ENCODE assay signal across 12 cellular contexts in genomic region chr6:126672654-126673053, GRCh38.
DNase-seq lines count a peak whose midpoint lies in the region; ATAC-seq and TF ChIP-seq lines count a peak whose summit lies in the region.
"Had no signal": no experiment of that assay in that cellular context is flagged by ENCODE, and none has a peak within 500 bp of the region (broad histone marks: within the 10 kb centered on the region; RNA-seq: fewer than 3 reads in every experiment).

No MANE protein-coding gene starts in this region.

- H3K14ac ChIP-seq in neuronal stem cell (ENCODE audit: low read length), result no peak overlapping the region

- no peaks in the 10 kb centered on the region for H3K79me1 ChIP-seq in neuronal stem cell (ENCODE audit: low read depth, low read length)

- in situ Hi-C loops in GM13977 (cut with MboI; ENCODE audit: low pct_unique_long_range_greater_than_20kb, low sequenced_read_pairs, unreplicated experiment) (loop anchor here (25.0 kb wide), 1 partner anchor 485 kb away; no protein-coding TSS in a partner anchor), astrocyte of the spinal cord (cut with HindIII; ENCODE audit: low sequenced_read_pairs) (no loop called here), ACHN (cut with HindIII; ENCODE audit: low pct_ligation_motif_present, low pct_unique_long_range_greater_than_20kb, low sequenced_read_pairs) (no loop called here)

- no peaks in the 10 kb centered on the region for H3K27me3 ChIP-seq in left ventricle myocardium inferior (ENCODE audit: low read depth)
- no peaks in the 10 kb centered on the region for H3K27me3 ChIP-seq in neuronal stem cell (ENCODE audit: control insufficient read depth in 3 of 3, insufficient read depth in 3 of 3, low read depth in 1 of 3, low read length in 3 of 3)
- H3K27me3 ChIP-seq: Peyer's patch had no signal

- H2BK5ac ChIP-seq in neuronal stem cell (ENCODE audit: low read length), result no peak overlapping the region

- H3K4me3 ChIP-seq in astrocyte of the spinal cord (ENCODE audit: low read depth, low read length) (no peak overlapping the region), left ventricle myocardium inferior (no peak overlapping the region), neuronal stem cell (ENCODE audit: low read length in 2 of 2) (no peak overlapping the region)
- H3K4me3 ChIP-seq: Peyer's patch had no signal

- no peak overlapping the region for H3K23ac ChIP-seq in neuronal stem cell (ENCODE audit: low read depth, low read length, poor library complexity)

- DNase-seq in GM13977 (ENCODE audit: low spot score) (peak; percentile 25), astrocyte of the spinal cord (ENCODE audit: low read depth, low spot score) (peak; percentile 32), left ventricle myocardium inferior (no peak), neuronal stem cell (ENCODE audit: low spot score) (no peak), ACHN (no peak)
- DNase-seq in activated CD8-positive, alpha-beta T cell treated with anti-CD3 and anti-CD28 coated beads, Interleukin-2, amount 10 ng/mL, durations not matched to agents 7 days and 5 days, result no peak
- DNase-seq: activated B cell treated with CpG ODN at 0.5 μM for 24 hours, MV-4-11, Peyer's patch had no signal

- H3K4ac ChIP-seq in neuronal stem cell (ENCODE audit: low read length), result no peak overlapping the region

- H2BK120ac ChIP-seq in neuronal stem cell (ENCODE audit: low read depth, low read length), result no peak overlapping the region

- H3K36me3 ChIP-seq in left ventricle myocardium inferior, result no peaks in the 10 kb centered on the region
- H3K36me3 ChIP-seq in neuronal stem cell (replicated peaks in 1 of 2; ENCODE audit: control insufficient read depth in 2 of 2, insufficient read depth in 2 of 2, low read length in 2 of 2), result no peaks in the 10 kb centered on the region
- H3K36me3 ChIP-seq: Peyer's patch had no signal

- H3K9me3 ChIP-seq in left ventricle myocardium inferior (replicated peaks), result peaks cover 22% of the 10 kb centered on the region
- peaks cover 0 to 3% of the 10 kb centered on the region in 2 donors for H3K9me3 ChIP-seq in neuronal stem cell (replicated peaks in 1 of 2; ENCODE audit: control insufficient read depth in 2 of 2, insufficient read depth in 1 of 2, low read depth in 1 of 2, low read length in 2 of 2)
- H3K9me3 ChIP-seq: Peyer's patch had no signal

- POLR2A ChIA-PET in activated CD8-positive, alpha-beta T cell treated with anti-CD3 and anti-CD28 coated beads, Interleukin-2, amount 10 ng/mL, durations not matched to agents 7 days and 5 days (lab: Charles Lee), result no interaction called here

- no peak for TF ChIP-seq CTCF in GM13977 (IDR thresholded peaks at IDR 0.05; ENCODE audit: extremely low read depth, insufficient read depth, missing control alignments)
- TF ChIP-seq CTCF in astrocyte of the spinal cord (IDR thresholded peaks at IDR 0.05; ENCODE audit: low read depth, low read length), result no peak
- TF ChIP-seq CTCF in left ventricle myocardium inferior (IDR thresholded peaks at IDR 0.05; ENCODE audit: borderline replicate concordance), result no peak

- H3K36me3 Mint-ChIP-seq in activated CD8-positive, alpha-beta T cell treated with anti-CD3 and anti-CD28 coated beads, Interleukin-2, amount 10 ng/mL, durations not matched to agents 7 days and 5 days (ENCODE audit: low read depth), result no peaks in the 10 kb centered on the region

- H4K91ac ChIP-seq in neuronal stem cell (ENCODE audit: low read depth, low read length, poor library complexity), result no peak overlapping the region

- no peak overlapping the region for H2BK15ac ChIP-seq in neuronal stem cell (ENCODE audit: low read length)

- H3K4me1 Mint-ChIP-seq in activated CD8-positive, alpha-beta T cell treated with anti-CD3 and anti-CD28 coated beads, Interleukin-2, amount 10 ng/mL, durations not matched to agents 7 days and 5 days (ENCODE audit: low read depth), result no peaks in the 10 kb centered on the region
- H3K4me1 Mint-ChIP-seq: activated B cell treated with CpG ODN at 0.5 μM for 24 hours had no signal

- H2AFZ ChIP-seq in neuronal stem cell (ENCODE audit: low read length), result no peak overlapping the region

- no peak overlapping the region for H3K4me2 ChIP-seq in neuronal stem cell (ENCODE audit: insufficient read depth, low read length, poor library complexity, severe bottlenecking)

- WGBS in neuronal stem cell (ENCODE audit: extremely low coverage in 2 of 2, insufficient read length in 2 of 2, insufficient replicate concordance in 1 of 2), 2 donors, result no CpG with 5 or more reads among the region's 1 CpG

- H3K9me3 Mint-ChIP-seq in activated CD8-positive, alpha-beta T cell treated with anti-CD3 and anti-CD28 coated beads, Interleukin-2, amount 10 ng/mL, durations not matched to agents 7 days and 5 days (ENCODE audit: insufficient read depth), result peaks cover 8% of the 10 kb centered on the region
- H3K9me3 Mint-ChIP-seq: activated B cell treated with CpG ODN at 0.5 μM for 24 hours had no signal

- H3K18ac ChIP-seq in neuronal stem cell (ENCODE audit: low read length), result no peak overlapping the region

- ATAC-seq in GM21381 (IDR thresholded peaks at IDR 0.05; ENCODE audit: unreplicated experiment), result peak; percentile 92
- peak; percentile 89 for ATAC-seq in HG03066 (IDR thresholded peaks at IDR 0.05; ENCODE audit: low read depth, unreplicated experiment)
- ATAC-seq in activated CD8-positive, alpha-beta T cell treated with anti-CD3 and anti-CD28 coated beads, Interleukin-2, amount 10 ng/mL, durations not matched to agents 7 days and 5 days, result no peak
- ATAC-seq: activated naive CD4-positive, alpha-beta T cell treated with anti-CD3 and anti-CD28 coated beads, Interleukin-2, amount 50 U/mL, for 72 hours had no signal

- CTCF ChIA-PET in activated CD8-positive, alpha-beta T cell treated with anti-CD3 and anti-CD28 coated beads, Interleukin-2, amount 10 ng/mL, durations not matched to agents 7 days and 5 days (lab: Charles Lee), result no interaction called here

- no peaks in the 10 kb centered on the region for H3K4me1 ChIP-seq in left ventricle myocardium inferior
- H3K4me1 ChIP-seq in neuronal stem cell (ENCODE audit: control insufficient read depth in 2 of 2, insufficient read depth in 1 of 2, low read depth in 1 of 2, low read length in 2 of 2), result no peaks in the 10 kb centered on the region
- H3K4me1 ChIP-seq: Peyer's patch had no signal

- no peak overlapping the region for H2BK12ac ChIP-seq in neuronal stem cell (ENCODE audit: low read length)

- no peak overlapping the region for H3K9ac ChIP-seq in neuronal stem cell (ENCODE audit: low read depth, low read length, poor library complexity)

- H3K27ac Mint-ChIP-seq in activated CD8-positive, alpha-beta T cell treated with anti-CD3 and anti-CD28 coated beads, Interleukin-2, amount 10 ng/mL, durations not matched to agents 7 days and 5 days, result no peak overlapping the region
- H3K27ac Mint-ChIP-seq: activated B cell treated with CpG ODN at 0.5 μM for 24 hours; activated naive CD4-positive, alpha-beta T cell treated with anti-CD3 and anti-CD28 coated beads, Interleukin-2, amount 50 U/mL, for 72 hours had no signal

- H2AK5ac ChIP-seq in neuronal stem cell (ENCODE audit: low read depth, low read length), result no peak overlapping the region

- H3K27ac ChIP-seq in left ventricle myocardium inferior (replicated peaks) (no peak overlapping the region), neuronal stem cell (replicated peaks; ENCODE audit: low read length) (no peak overlapping the region)
- H3K27ac ChIP-seq: Peyer's patch had no signal

- H3K4me3 Mint-ChIP-seq in activated CD8-positive, alpha-beta T cell treated with anti-CD3 and anti-CD28 coated beads, Interleukin-2, amount 10 ng/mL, durations not matched to agents 7 days and 5 days, result no peak overlapping the region
- H3K4me3 Mint-ChIP-seq: activated B cell treated with CpG ODN at 0.5 μM for 24 hours had no signal

- intact Hi-C loops in left ventricle myocardium inferior (cut with micrococcal nuclease), result no loop called here

- no peak overlapping the region for H4K8ac ChIP-seq in neuronal stem cell (ENCODE audit: low read depth, low read length)

- no peaks in the 10 kb centered on the region for H3K27me3 Mint-ChIP-seq in activated CD8-positive, alpha-beta T cell treated with anti-CD3 and anti-CD28 coated beads, Interleukin-2, amount 10 ng/mL, durations not matched to agents 7 days and 5 days (ENCODE audit: low read depth)
- H3K27me3 Mint-ChIP-seq: activated B cell treated with CpG ODN at 0.5 μM for 24 hours had no signal

Comparison
In these comparisons a context has a peak if more than half of its experiments do, and no peak if none do; other contexts are left out.
1. DNase-seq: peak in GM13977 (single experiment) and astrocyte of the spinal cord (single experiment); none in left ventricle myocardium inferior (single experiment), neuronal stem cell (single experiment), ACHN (single experiment) and activated CD8-positive, alpha-beta T cell treated with anti-CD3 and anti-CD28 coated beads, Interleukin-2, amount 10 ng/mL, durations not matched to agents 7 days and 5 days (single experiment).